In the genomic region with DNA sequence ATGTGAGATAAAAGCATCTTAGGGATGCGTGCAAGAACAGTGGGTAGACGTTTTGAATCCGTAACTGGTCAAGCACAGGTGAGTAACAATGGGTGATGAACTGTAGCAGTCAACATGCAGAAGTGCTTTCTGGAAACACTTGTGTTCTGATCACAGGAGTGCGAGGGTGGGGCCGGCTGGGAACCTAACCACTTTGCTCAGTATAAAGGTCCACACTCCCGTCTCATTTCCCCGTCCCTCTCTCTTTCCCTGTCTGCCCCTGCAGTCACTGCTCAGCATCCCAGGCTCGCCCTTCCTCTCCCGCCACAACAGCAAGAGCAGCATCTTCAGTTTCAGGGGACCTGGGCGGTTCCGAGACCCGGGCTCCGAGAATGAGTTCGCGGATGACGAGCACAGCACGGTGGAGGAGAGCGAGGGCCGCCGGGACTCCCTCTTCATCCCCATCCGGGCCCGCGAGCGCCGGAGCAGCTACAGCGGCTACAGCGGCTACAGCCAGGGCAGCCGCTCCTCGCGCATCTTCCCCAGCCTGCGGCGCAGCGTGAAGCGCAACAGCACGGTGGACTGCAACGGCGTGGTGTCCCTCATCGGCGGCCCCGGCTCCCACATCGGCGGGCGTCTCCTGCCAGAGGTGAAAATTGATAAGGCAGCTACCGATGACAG, we compare ENCODE assay signal across 8 cellular contexts.
DNase-seq lines count a peak whose midpoint lies in the region; ATAC-seq and TF ChIP-seq lines count a peak whose summit lies in the region.

No MANE protein-coding gene starts in this region.

- no peaks in the 10 kb centered on the region for H3K9me3 ChIP-seq in psoas muscle

- H3K4me3 ChIP-seq in fibroblast of pulmonary artery (replicated peaks; ENCODE audit: low read depth, low read length) (peak overlapping the region; percentile 29), psoas muscle (peak overlapping the region; percentile 18)

- peaks cover 0 to 20% (median 0%) of the 10 kb centered on the region in 3 donors for H3K27me3 ChIP-seq in psoas muscle (ENCODE audit: insufficient read depth in 3 of 3, low read length in 2 of 3)

- H3K36me3 ChIP-seq in psoas muscle (ENCODE audit: insufficient read depth in 1 of 2, low read depth in 1 of 2), result no peaks in the 10 kb centered on the region

- intact Hi-C loops in psoas muscle (cut with DNase I), result no loop called here

- no peaks in the 10 kb centered on the region for H3K4me1 ChIP-seq in psoas muscle

- DNase-seq in GM10248 (ENCODE audit: extremely low spot score) (peak; percentile 18), activated T-cell treated with anti-CD3 and anti-CD28 coated beads for 48 hours (ENCODE audit: low read depth) (peak; percentile 46), fibroblast of pulmonary artery (ENCODE audit: low read depth) (peak; percentile 36), psoas muscle (peak; percentile 30 to 69), NCI-H1694 (lab: John Stamatoyannopoulos, UW) (no peak)

- no peak overlapping the region for H3K27ac ChIP-seq in psoas muscle

- peak in 1 of 4 donors; percentile 57 for ATAC-seq in psoas muscle
- no peak for ATAC-seq in HG03342 (IDR thresholded peaks at IDR 0.05; ENCODE audit: unreplicated experiment)
- no peak for ATAC-seq in HG03571 (IDR thresholded peaks at IDR 0.05; ENCODE audit: unreplicated experiment)
- ATAC-seq in HG02678 (IDR thresholded peaks at IDR 0.05; ENCODE audit: unreplicated experiment), result no peak

- POLR2A ChIA-PET in GM10248 (lab: Yijun Ruan, JAX), result no interaction called here

- TF ChIP-seq CTCF in GM10248 (IDR thresholded peaks at IDR 0.05; ENCODE audit: control extremely low read depth, extremely low read depth, low read depth, missing control alignments) (no peak), fibroblast of pulmonary artery (IDR thresholded peaks at IDR 0.05; ENCODE audit: low read length, missing control alignments) (peak; percentile 37), psoas muscle (IDR thresholded peaks at IDR 0.05) (no peak)

- WGBS in psoas muscle, 3 donors, result 5 to 10% (median 6%) methylated on average over 43 to 44 of the region's 44 CpGs

- CTCF ChIA-PET in GM10248 (lab: Yijun Ruan, JAX), result no interaction called here
